Comparison of ENCODE assay signal across 25 cellular contexts in genomic region chr3:37574177-37574958, GRCh38.
DNase-seq lines count a peak whose midpoint lies in the region; ATAC-seq, FAIRE-seq and TF ChIP-seq lines count a peak whose summit lies in the region.
"Had no signal": no experiment of that assay in that cellular context is flagged by ENCODE, and none has a peak within 500 bp of the region (broad histone marks: within the 10 kb centered on the region; RNA-seq: fewer than 3 reads in every experiment).

No MANE protein-coding gene starts in this region.

- no peaks in the 10 kb centered on the region for H3K79me1 ChIP-seq in neuronal stem cell (ENCODE audit: low read depth, low read length)

- H2AK5ac ChIP-seq in neuronal stem cell (ENCODE audit: low read depth, low read length), result no peak overlapping the region

- H3K4me1 ChIP-seq in heart left ventricle, result peaks cover 0 to 53% (median 36%) of the 10 kb centered on the region in 12 donors
- peaks cover 6% of the 10 kb centered on the region for H3K4me1 ChIP-seq in body of pancreas
- H3K4me1 ChIP-seq in left lung, result peaks cover 0 to 2% of the 10 kb centered on the region in 2 donors
- H3K4me1 ChIP-seq in small intestine (ENCODE audit: control insufficient read depth in 2 of 2, insufficient read depth in 1 of 2, low read depth in 1 of 2, low read length in 1 of 2), result peaks cover 0 to 2% of the 10 kb centered on the region in 2 donors
- H3K4me1 ChIP-seq in neuronal stem cell (ENCODE audit: control insufficient read depth in 2 of 2, insufficient read depth in 1 of 2, low read depth in 1 of 2, low read length in 2 of 2), result no peaks in the 10 kb centered on the region
- H3K4me1 ChIP-seq: HAP-1, SJSA1 had no signal

- DNase-seq in heart left ventricle, result peak in 1 of 5 donors; percentile 41
- DNase-seq in Right ventricle myocardium superior, result no peak
- peak in 1 of 4 donors; percentile 10 for DNase-seq in body of pancreas
- DNase-seq in left lung, result no peak
- DNase-seq in small intestine, result peak; percentile 33
- no peak for DNase-seq in neuronal stem cell (ENCODE audit: low spot score)
- no peak for DNase-seq in activated CD4-positive, alpha-beta T cell treated with anti-CD3 and anti-CD28 coated beads for 48 hours
- DNase-seq: Calu3, DMS79 treated with DMSO at 0.1 percent for 48 hours, GF-D8, GOT3, HFFc6, Karpas-422, NCI-H1092, NCI-H1417 treated with DMSO at 0.1 percent for 48 hours, NCI-H1694 treated with DMSO at 0.1 percent for 48 hours, NCI-H2171 treated with DMSO at 0.1 percent for 48 hours, NCI-H446, NCI-H524 treated with DMSO at 0.1 percent for 48 hours, NCI-H774 had no signal

- H2BK15ac ChIP-seq in neuronal stem cell (ENCODE audit: low read length), result no peak overlapping the region

- H3K9ac ChIP-seq in neuronal stem cell (ENCODE audit: low read depth, low read length, poor library complexity), result no peak overlapping the region

- no peak overlapping the region for H4K91ac ChIP-seq in neuronal stem cell (ENCODE audit: low read depth, low read length, poor library complexity)

- TF ChIP-seq CTCF in heart left ventricle (IDR thresholded peaks at IDR 0.05), result no peak
- no peak for TF ChIP-seq CTCF in body of pancreas (IDR thresholded peaks at IDR 0.05)
- no peak for TF ChIP-seq CTCF in left lung (IDR thresholded peaks at IDR 0.05)

- H3K23ac ChIP-seq in neuronal stem cell (ENCODE audit: low read depth, low read length, poor library complexity), result no peak overlapping the region

- no peak overlapping the region for H3K18ac ChIP-seq in neuronal stem cell (ENCODE audit: low read length)

- WGBS in heart left ventricle, 4 donors, result 36 to 62% (median 48%) methylated on average over 6 of the region's 6 CpGs
- WGBS in body of pancreas, 2 donors, result 27 to 41% methylated on average over 4 to 6 of the region's 6 CpGs
- WGBS in small intestine, 3 donors, result 22 to 37% (median 33%) methylated on average over 6 of the region's 6 CpGs
- WGBS in neuronal stem cell (ENCODE audit: extremely low coverage in 2 of 2, insufficient read length in 2 of 2, insufficient replicate concordance in 1 of 2), 2 donors, result no CpG with 5 or more reads among the region's 6 CpGs

- intact Hi-C loops in heart left ventricle (cut with DNase I) (no loop called here), Right ventricle myocardium superior (cut with DNase I) (no loop called here), body of pancreas (cut with DNase I) (no loop called here), left lung (cut with DNase I) (no loop called here)

- H3K4me3 ChIP-seq in heart left ventricle (no peak overlapping the region), body of pancreas (no peak overlapping the region), left lung (no peak overlapping the region), small intestine (ENCODE audit: low read depth in 1 of 2, low read length in 2 of 2) (no peak overlapping the region), neuronal stem cell (ENCODE audit: low read length in 2 of 2) (no peak overlapping the region)
- H3K4me3 ChIP-seq: HAP-1, SJSA1 had no signal

- TF ChIP-seq POLR2A in heart left ventricle (IDR thresholded peaks at IDR 0.05), result no peak
- TF ChIP-seq POLR2A in body of pancreas (IDR thresholded peaks at IDR 0.05), result no peak

- H3K4ac ChIP-seq in neuronal stem cell (ENCODE audit: low read length), result no peak overlapping the region

- peaks cover 0 to 6% (median 2%) of the 10 kb centered on the region in 12 donors for H3K9me3 ChIP-seq in heart left ventricle
- no peaks in the 10 kb centered on the region for H3K9me3 ChIP-seq in body of pancreas
- H3K9me3 ChIP-seq in left lung, result peaks cover 0 to 3% of the 10 kb centered on the region in 2 donors
- H3K9me3 ChIP-seq in small intestine (ENCODE audit: control insufficient read depth, low read depth), result no peaks in the 10 kb centered on the region
- peaks cover 2 to 3% of the 10 kb centered on the region in 2 donors for H3K9me3 ChIP-seq in neuronal stem cell (replicated peaks in 1 of 2; ENCODE audit: control insufficient read depth in 2 of 2, insufficient read depth in 1 of 2, low read depth in 1 of 2, low read length in 2 of 2)
- H3K9me3 ChIP-seq: HAP-1 had no signal

- H3K4me2 ChIP-seq in neuronal stem cell (ENCODE audit: insufficient read depth, low read length, poor library complexity, severe bottlenecking), result no peak overlapping the region

- H2AFZ ChIP-seq in neuronal stem cell (ENCODE audit: low read length), result no peak overlapping the region

- H3K14ac ChIP-seq in neuronal stem cell (ENCODE audit: low read length), result no peak overlapping the region

- no peak overlapping the region for H2BK120ac ChIP-seq in neuronal stem cell (ENCODE audit: low read depth, low read length)

- ATAC-seq in heart left ventricle, result peak in 3 of 4 donors; percentile 43 to 69 (median 63)
- no peak for ATAC-seq in Right ventricle myocardium superior (ENCODE audit: poor library complexity)
- ATAC-seq in body of pancreas, result peak; percentile 38
- peak; percentile 64 for ATAC-seq in left lung

- no peaks in the 10 kb centered on the region for H3K27me3 ChIP-seq in heart left ventricle
- H3K27me3 ChIP-seq in body of pancreas, result no peaks in the 10 kb centered on the region
- no peaks in the 10 kb centered on the region for H3K27me3 ChIP-seq in left lung
- no peaks in the 10 kb centered on the region for H3K27me3 ChIP-seq in small intestine (ENCODE audit: control insufficient read depth in 2 of 2, insufficient read depth in 2 of 2, low read length in 2 of 2)
- no peaks in the 10 kb centered on the region for H3K27me3 ChIP-seq in neuronal stem cell (ENCODE audit: control insufficient read depth in 3 of 3, insufficient read depth in 3 of 3, low read depth in 1 of 3, low read length in 3 of 3)
- H3K27me3 ChIP-seq: SJSA1 had no signal

- H2BK12ac ChIP-seq in neuronal stem cell (ENCODE audit: low read length), result no peak overlapping the region

- H4K8ac ChIP-seq in neuronal stem cell (ENCODE audit: low read depth, low read length), result no peak overlapping the region

- peaks cover 0 to 16% (median 0%) of the 10 kb centered on the region in 9 donors for H3K36me3 ChIP-seq in heart left ventricle
- no peaks in the 10 kb centered on the region for H3K36me3 ChIP-seq in body of pancreas (replicated peaks in 1 of 2; ENCODE audit: insufficient read depth in 1 of 2, low read depth in 2 of 2)
- no peaks in the 10 kb centered on the region for H3K36me3 ChIP-seq in left lung
- no peaks in the 10 kb centered on the region for H3K36me3 ChIP-seq in small intestine (ENCODE audit: control insufficient read depth in 2 of 2, insufficient read depth in 2 of 2, low read length in 2 of 2)
- H3K36me3 ChIP-seq in neuronal stem cell (replicated peaks in 1 of 2; ENCODE audit: control insufficient read depth in 2 of 2, insufficient read depth in 2 of 2, low read length in 2 of 2), result no peaks in the 10 kb centered on the region
- H3K36me3 ChIP-seq: HAP-1, SJSA1 had no signal

- H3K27ac ChIP-seq in heart left ventricle (peak overlapping the region in 8 of 12 donors; percentile 2 to 65 (median 26)), body of pancreas (no peak overlapping the region), left lung (no peak overlapping the region), small intestine (ENCODE audit: low read depth in 1 of 2, low read length in 1 of 2) (no peak overlapping the region), neuronal stem cell (replicated peaks; ENCODE audit: low read length) (no peak overlapping the region)
- H3K27ac ChIP-seq: HL-60, SJSA1 had no signal

- FAIRE-seq in small intestine (lab: Jason Lieb, UNC), result no peak
- FAIRE-seq: GM12891, RCC 7860 had no signal

- no peak overlapping the region for H2BK5ac ChIP-seq in neuronal stem cell (ENCODE audit: low read length)

Comparison
In these comparisons a context has a peak if more than half of its experiments do, and no peak if none do; other contexts are left out.
1. H3K27ac ChIP-seq: peak in heart left ventricle (8 of 12); none in body of pancreas (0 of 4), left lung (0 of 2), small intestine (0 of 2) and neuronal stem cell (single experiment).